In genomic region chr10:131905279-131905595, GRCh38 we compare ENCODE assay signal across 14 cellular contexts. TPM values are rescaled to one million over a fixed set of nuclear protein-coding genes. Genes with fewer than 3 reads are reported as not detected.
DNase-seq lines count a peak whose midpoint lies in the region; ATAC-seq and TF ChIP-seq lines count a peak whose summit lies in the region.
"Had no signal": no experiment of that assay in that cellular context is flagged by ENCODE, and none has a peak within 500 bp of the region (broad histone marks: within the 10 kb centered on the region; RNA-seq: fewer than 3 reads in every experiment).

No MANE protein-coding gene starts in this region.

- H3K27ac Mint-ChIP-seq in T-helper 17 cell (peak overlapping the region; percentile 94), type B pancreatic cell (peak overlapping the region; percentile 48)
- H3K27ac Mint-ChIP-seq: stimulated activated naive B cell treated with anti-CD40 and anti-IgM and Interleukin-4, amounts not matched to agents 10 μg/mL and 1 μg/mL and 100 μg/mL, for 72 hours had no signal

- H3K4me1 ChIP-seq in left ventricle myocardium inferior (peaks cover 97% of the 10 kb centered on the region), heart left ventricle (peaks cover 0 to 76% (median 62%) of the 10 kb centered on the region in 12 donors)

- H3K27me3 Mint-ChIP-seq in T-helper 17 cell (no peaks in the 10 kb centered on the region), type B pancreatic cell (no peaks in the 10 kb centered on the region)
- H3K27me3 Mint-ChIP-seq: stimulated activated naive B cell treated with anti-CD40 and anti-IgM and Interleukin-4, amounts not matched to agents 10 μg/mL and 1 μg/mL and 100 μg/mL, for 72 hours had no signal

- TF ChIP-seq CTCF in left ventricle myocardium inferior (IDR thresholded peaks at IDR 0.05; ENCODE audit: borderline replicate concordance) (no peak), heart left ventricle (IDR thresholded peaks at IDR 0.05) (no peak), type B pancreatic cell (conservative IDR thresholded peaks at IDR 0.05) (no peak)

- DNase-seq in left ventricle myocardium inferior (no peak), heart left ventricle (no peak), T-helper 17 cell (no peak), epithelial cell of prostate (ENCODE audit: low read depth, low spot score) (no peak), type B pancreatic cell (ENCODE audit: extremely low spot score, unreplicated experiment) (no peak), SK-N-DZ (ENCODE audit: low spot score) (no peak), NCI-H1105 (lab: John Stamatoyannopoulos, UW) (no peak)
- DNase-seq in stimulated activated CD8-positive, alpha-beta memory T cell treated with anti-CD3 and anti-CD28 coated beads, Interleukin-4, amount 100 ng/mL, for 48 hours, result no peak
- DNase-seq: activated CD4-positive, alpha-beta T cell treated with anti-CD3 and anti-CD28 coated beads, Interleukin-2, amount 50 U/mL, for 4 hours; foreskin melanocyte; mammary epithelial cell; NCI-H2171; stimulated activated naive B cell treated with anti-CD40 and anti-IgM and Interleukin-4, amounts not matched to agents 10 μg/mL and 1 μg/mL and 100 μg/mL, for 72 hours had no signal

- H3K4me3 Mint-ChIP-seq in T-helper 17 cell (no peak overlapping the region), type B pancreatic cell (peak overlapping the region; percentile 32)
- H3K4me3 Mint-ChIP-seq: stimulated activated naive B cell treated with anti-CD40 and anti-IgM and Interleukin-4, amounts not matched to agents 10 μg/mL and 1 μg/mL and 100 μg/mL, for 72 hours had no signal

- peak overlapping the region; percentile 47 for H3K27ac ChIP-seq in left ventricle myocardium inferior (replicated peaks)
- peak overlapping the region in 1 of 12 donors; percentile 46 for H3K27ac ChIP-seq in heart left ventricle
- H3K27ac ChIP-seq in epithelial cell of prostate, result peak overlapping the region; percentile 78
- H3K27ac ChIP-seq: neutrophil had no signal

- H3K27me3 ChIP-seq in left ventricle myocardium inferior (ENCODE audit: low read depth) (no peaks in the 10 kb centered on the region), heart left ventricle (no peaks in the 10 kb centered on the region)
- H3K27me3 ChIP-seq: neutrophil had no signal

- no peak overlapping the region for H3K4me3 ChIP-seq in left ventricle myocardium inferior
- H3K4me3 ChIP-seq in heart left ventricle, result no peak overlapping the region

- ATAC-seq in heart left ventricle, result no peak
- ATAC-seq in T-helper 17 cell, result no peak
- ATAC-seq: stimulated activated naive B cell treated with anti-CD40 and anti-IgM and Interleukin-4, amounts not matched to agents 10 μg/mL and 1 μg/mL and 100 μg/mL, for 72 hours had no signal

- H3K36me3 Mint-ChIP-seq in T-helper 17 cell (ENCODE audit: low read depth) (peaks cover 6% of the 10 kb centered on the region), type B pancreatic cell (peaks cover 15% of the 10 kb centered on the region)

- 68 to 75% (median 70%) methylated on average over 5 of the region's 5 CpGs for WGBS in heart left ventricle, 4 donors

- peaks cover 7% of the 10 kb centered on the region for H3K36me3 ChIP-seq in left ventricle myocardium inferior
- peaks cover 0 to 38% (median 15%) of the 10 kb centered on the region in 9 donors for H3K36me3 ChIP-seq in heart left ventricle

- intact Hi-C loops in left ventricle myocardium inferior (cut with micrococcal nuclease) (no loop called here), heart left ventricle (cut with DNase I) (loop anchor here in 4 of 10 donors (5.0 to 10.0 kb wide), 2 partner anchors 67 to 70 kb away; no protein-coding TSS in a partner anchor)

- H3K4me1 Mint-ChIP-seq in T-helper 17 cell, result peaks cover 45% of the 10 kb centered on the region
- peaks cover 57% of the 10 kb centered on the region for H3K4me1 Mint-ChIP-seq in type B pancreatic cell (ENCODE audit: unreplicated experiment)

- H3K9me3 ChIP-seq in left ventricle myocardium inferior (replicated peaks) (no peaks in the 10 kb centered on the region), heart left ventricle (no peaks in the 10 kb centered on the region), T-helper 17 cell (ENCODE audit: control insufficient read depth, low read length, poor library complexity, severe bottlenecking) (no peaks in the 10 kb centered on the region)
- H3K9me3 ChIP-seq: neutrophil had no signal

- no peak for TF ChIP-seq POLR2A in heart left ventricle (IDR thresholded peaks at IDR 0.05)

- H3K9me3 Mint-ChIP-seq in type B pancreatic cell, result no peaks in the 10 kb centered on the region
- H3K9me3 Mint-ChIP-seq: stimulated activated naive B cell treated with anti-CD40 and anti-IgM and Interleukin-4, amounts not matched to agents 10 μg/mL and 1 μg/mL and 100 μg/mL, for 72 hours had no signal

RNA-seq across cellular contexts. Expression of gene PPP2R2D, which starts 4.4 kb away (rescaled TPM):
- total RNA-seq in left ventricle myocardium inferior, result 38.2 TPM
- 10 to 100 TPM; 29.4 to 43.4 (median 37.3) TPM for total RNA-seq in heart left ventricle
- 10 to 100 TPM; 34.4 to 34.9 TPM for polyA plus RNA-seq in heart left ventricle
- 10 to 100 TPM; 34.5 to 36.6 TPM for total RNA-seq in T-helper 17 cell
- 36.6 and 38.1 TPM in 2 replicates for total RNA-seq in type B pancreatic cell (ENCODE audit: low replicate concordance)
- 28.5 and 36.9 TPM in 2 replicates for polyA plus RNA-seq in SK-N-DZ (2014; cell fraction: cytosol; rRNA removed)
- 51.0 and 68.0 TPM in 2 replicates for polyA plus RNA-seq in SK-N-DZ (2014; cell fraction: nucleus; rRNA removed)
